Comparison of ENCODE assay signal across 21 cellular contexts in genomic region chr2:28636491-28636890, GRCh38.
DNase-seq lines count a peak whose midpoint lies in the region; ATAC-seq and TF ChIP-seq lines count a peak whose summit lies in the region.
"Had no signal": no experiment of that assay in that cellular context is flagged by ENCODE, and none has a peak within 500 bp of the region (broad histone marks: within the 10 kb centered on the region; RNA-seq: fewer than 3 reads in every experiment).

No MANE protein-coding gene starts in this region.

- peaks cover 31% of the 10 kb centered on the region for H3K4me1 Mint-ChIP-seq in osteocyte (ENCODE audit: unreplicated experiment)

- H3K36me3 Mint-ChIP-seq in osteocyte (ENCODE audit: unreplicated experiment), result no peaks in the 10 kb centered on the region
- H3K36me3 Mint-ChIP-seq: activated CD8-positive, alpha-beta memory T cell treated with anti-CD3 and anti-CD28 coated beads, Interleukin-2, amount 10 ng/mL, durations not matched to agents 7 days and 5 days; activated naive CD4-positive, alpha-beta T cell treated with anti-CD3 and anti-CD28 coated beads, Interleukin-2, amount 50 U/mL, for 24 hours; mesothelial cell of epicardium had no signal

- H3K27ac Mint-ChIP-seq in osteocyte (ENCODE audit: unreplicated experiment), result peak overlapping the region; percentile 5
- H3K27ac Mint-ChIP-seq: activated CD4-positive, alpha-beta T cell treated with anti-CD3 and anti-CD28 coated beads, Interleukin-2, amount 10 ng/mL, durations not matched to agents 24 days and 14 days; activated CD8-positive, alpha-beta memory T cell treated with anti-CD3 and anti-CD28 coated beads, Interleukin-2, amount 10 ng/mL, durations not matched to agents 7 days and 5 days; activated naive CD4-positive, alpha-beta T cell treated with anti-CD3 and anti-CD28 coated beads, Interleukin-2, amount 50 U/mL, for 24 hours; mesothelial cell of epicardium; progenitor cell of endocrine pancreas had no signal

- 95% methylated on average over 2 of the region's 2 CpGs for WGBS in testis, 2 donors

- H3K4me3 ChIP-seq in coronary artery (no peak overlapping the region), testis (no peak overlapping the region)
- H3K4me3 ChIP-seq: SK-N-MC had no signal

- no peaks in the 10 kb centered on the region for H3K9me3 Mint-ChIP-seq in osteocyte (ENCODE audit: unreplicated experiment)
- H3K9me3 Mint-ChIP-seq: activated CD4-positive, alpha-beta T cell treated with anti-CD3 and anti-CD28 coated beads, Interleukin-2, amount 10 ng/mL, durations not matched to agents 24 days and 14 days; activated naive CD4-positive, alpha-beta T cell treated with anti-CD3 and anti-CD28 coated beads, Interleukin-2, amount 50 U/mL, for 24 hours; mesothelial cell of epicardium had no signal

- H3K36me3 ChIP-seq in testis (ENCODE audit: low read depth, missing control alignments), result no peaks in the 10 kb centered on the region

- intact Hi-C loops in testis (cut with DNase I; ENCODE audit: low total_unique reads), result no loop called here

- DNase-seq in SHP77 (lab: John Stamatoyannopoulos, UW), result peak; percentile 69 to 77
- DNase-seq in coronary artery (ENCODE audit: low spot score), result no peak
- no peak for DNase-seq in osteocyte (ENCODE audit: extremely low spot score, unreplicated experiment)
- DNase-seq in testis, result no peak
- DNase-seq in NCI-H524 treated with DMSO at 0.1 percent for 48 hours (lab: John Stamatoyannopoulos, UW), result no peak
- DNase-seq in GM13977 (ENCODE audit: low spot score), result no peak
- DNase-seq: activated CD4-positive, alpha-beta T cell treated with anti-CD3 and anti-CD28 coated beads, Interleukin-2, amount 10 ng/mL, durations not matched to agents 24 days and 14 days; activated CD8-positive, alpha-beta memory T cell treated with anti-CD3 and anti-CD28 coated beads, Interleukin-2, amount 10 ng/mL, durations not matched to agents 7 days and 5 days; cerebellar nuclear complex; NCI-H1105; NCI-H2029 treated with DMSO at 0.1 percent for 48 hours; NCI-H446; stimulated activated CD4-positive, alpha-beta T cell treated with anti-CD3 and anti-CD28 coated beads, Interleukin-4, amount 100 ng/mL, for 24 hours; stimulated activated naive CD8-positive, alpha-beta T cell treated with anti-CD3 and anti-CD28 coated beads, Interleukin-15, Interleukin-2, amounts not matched to agents 100 U/mL and 50 U/mL, for 24 hours; T-helper 2 cell had no signal

- in situ Hi-C loops in GM13977 (cut with MboI; ENCODE audit: low pct_unique_long_range_greater_than_20kb, low sequenced_read_pairs, unreplicated experiment), result no loop called here

- H3K4me1 ChIP-seq in testis, result peaks cover 38% of the 10 kb centered on the region

- no peak for ATAC-seq in GM21786 (IDR thresholded peaks at IDR 0.05; ENCODE audit: unreplicated experiment)
- ATAC-seq: activated CD8-positive, alpha-beta memory T cell treated with anti-CD3 and anti-CD28 coated beads, Interleukin-2, amount 10 ng/mL, durations not matched to agents 7 days and 5 days; stimulated activated naive CD8-positive, alpha-beta T cell treated with anti-CD3 and anti-CD28 coated beads, Interleukin-15, Interleukin-2, amounts not matched to agents 100 U/mL and 50 U/mL, for 24 hours had no signal

- no peak overlapping the region for H3K4me3 Mint-ChIP-seq in osteocyte (ENCODE audit: unreplicated experiment)
- H3K4me3 Mint-ChIP-seq: activated CD4-positive, alpha-beta T cell treated with anti-CD3 and anti-CD28 coated beads, Interleukin-2, amount 10 ng/mL, durations not matched to agents 24 days and 14 days; activated CD8-positive, alpha-beta memory T cell treated with anti-CD3 and anti-CD28 coated beads, Interleukin-2, amount 10 ng/mL, durations not matched to agents 7 days and 5 days; activated naive CD4-positive, alpha-beta T cell treated with anti-CD3 and anti-CD28 coated beads, Interleukin-2, amount 50 U/mL, for 24 hours; mesothelial cell of epicardium had no signal

- H3K27me3 Mint-ChIP-seq in osteocyte (ENCODE audit: unreplicated experiment), result no peaks in the 10 kb centered on the region
- H3K27me3 Mint-ChIP-seq: activated CD4-positive, alpha-beta T cell treated with anti-CD3 and anti-CD28 coated beads, Interleukin-2, amount 10 ng/mL, durations not matched to agents 24 days and 14 days; activated CD8-positive, alpha-beta memory T cell treated with anti-CD3 and anti-CD28 coated beads, Interleukin-2, amount 10 ng/mL, durations not matched to agents 7 days and 5 days; activated naive CD4-positive, alpha-beta T cell treated with anti-CD3 and anti-CD28 coated beads, Interleukin-2, amount 50 U/mL, for 24 hours; progenitor cell of endocrine pancreas had no signal

- TF ChIP-seq CTCF in coronary artery (IDR thresholded peaks at IDR 0.05) (no peak), osteocyte (IDR thresholded peaks at IDR 0.05) (no peak), testis (IDR thresholded peaks at IDR 0.05) (no peak), GM13977 (IDR thresholded peaks at IDR 0.05; ENCODE audit: extremely low read depth, insufficient read depth, missing control alignments) (no peak)

- H3K27me3 ChIP-seq in testis, result no peaks in the 10 kb centered on the region

- H3K27ac ChIP-seq in coronary artery (peak overlapping the region; percentile 85 to 90), testis (peak overlapping the region; percentile 77 to 80)
- H3K27ac ChIP-seq: C4-2B, SK-N-MC had no signal

- H3K9me3 ChIP-seq in testis, result no peaks in the 10 kb centered on the region

- no peak for TF ChIP-seq POLR2A in testis (IDR thresholded peaks at IDR 0.05)

Comparison
In these comparisons a context has a peak if more than half of its experiments do, and no peak if none do; other contexts are left out.
1. DNase-seq: peak in SHP77 (2 of 2); none in coronary artery (single experiment), osteocyte (single experiment), testis (single experiment), NCI-H524 treated with DMSO at 0.1 percent for 48 hours (single experiment) and GM13977 (single experiment).